Comparison of ENCODE assay signal across 11 cellular contexts in the genomic region with DNA sequence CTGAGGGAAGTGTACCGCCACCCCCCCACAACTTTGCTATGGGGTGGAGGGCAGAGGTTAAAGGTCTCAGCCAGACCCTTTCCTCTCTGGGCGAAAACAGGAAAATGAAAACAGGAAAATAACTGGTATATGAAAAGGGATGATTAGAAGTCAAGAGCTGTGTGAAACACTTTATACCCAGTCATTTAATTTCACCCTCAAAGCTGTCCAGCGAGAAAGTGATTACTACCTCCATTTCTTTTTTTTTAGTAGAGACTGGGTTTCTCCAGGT. TPM values are rescaled to one million over a fixed set of nuclear protein-coding genes. Genes with fewer than 3 reads are reported as not detected.
A peak's percentile ranks its signal among the peaks of the same experiment; 100 is the strongest.
DNase-seq lines count a peak whose midpoint lies in the region; TF ChIP-seq lines count a peak whose summit lies in the region.
"Had no signal": no experiment of that assay in that cellular context is flagged by ENCODE, and none has a peak within 500 bp of the region (broad histone marks: within the 10 kb centered on the region; RNA-seq: fewer than 3 reads in every experiment).

No MANE protein-coding gene starts in this region.

- H3K4me3 ChIP-seq in BLaER1: peak overlapping the region; percentile 84; the same call in 1 of the 2 replicates
- H3K4me3 ChIP-seq in colonic mucosa: no peak overlapping the region

- H3K4me2 ChIP-seq in BLaER1: peak overlapping the region; percentile 96

- H3K36me3 Mint-ChIP-seq in IgD-negative memory B cell (no peaks in the 10 kb centered on the region), nephron progenitor cell (ENCODE audit: low read depth) (peaks cover 29% of the 10 kb centered on the region)

- peaks cover 36% of the 10 kb centered on the region for H3K4me1 ChIP-seq in BLaER1
- peaks cover 5% of the 10 kb centered on the region for H3K4me1 ChIP-seq in colonic mucosa

- H3K36me3 ChIP-seq in BLaER1: peaks cover 39% of the 10 kb centered on the region
- peaks cover 7% of the 10 kb centered on the region for H3K36me3 ChIP-seq in colonic mucosa

- H3K27me3 Mint-ChIP-seq in IgD-negative memory B cell: no peaks in the 10 kb centered on the region
- peaks cover 55% of the 10 kb centered on the region for H3K27me3 Mint-ChIP-seq in nephron progenitor cell (ENCODE audit: low read depth, poor library complexity)

- intact Hi-C loops in colonic mucosa (cut with DNase I): no loop called here

- H3K27me3 ChIP-seq in BLaER1: no peaks in the 10 kb centered on the region
- H3K27me3 ChIP-seq in colonic mucosa: no peaks in the 10 kb centered on the region

- no peaks in the 10 kb centered on the region for H3K9me3 Mint-ChIP-seq in IgD-negative memory B cell
- no peaks in the 10 kb centered on the region for H3K9me3 Mint-ChIP-seq in nephron progenitor cell

- H3K4me1 Mint-ChIP-seq in IgD-negative memory B cell (peaks cover 11 to 15% (median 13%) of the 10 kb centered on the region in 3 donors), nephron progenitor cell (peaks cover 34% of the 10 kb centered on the region)

- no peak for DNase-seq in colonic mucosa
- DNase-seq in nephron progenitor cell: no peak
- DNase-seq in stimulated activated CD4-positive, alpha-beta T cell treated with anti-CD3 and anti-CD28 coated beads, Interleukin-4, amount 100 ng/mL, for 4 hours: no peak
- no peak for DNase-seq in NCI-H1694 (lab: John Stamatoyannopoulos, UW)
- no peak for DNase-seq in MV-4-11 (lab: John Stamatoyannopoulos, UW)
- no peak for DNase-seq in SHP77 (lab: John Stamatoyannopoulos, UW)
- DNase-seq: DMS79; NK-92 treated with Interleukin-12 subunit alpha and Interleukin-12 subunit beta, amount 100 ng/mL, for 24 hours had no signal

- TF ChIP-seq CTCF in colonic mucosa (IDR thresholded peaks at IDR 0.05) (no peak), nephron progenitor cell (IDR thresholded peaks at IDR 0.05) (no peak)

- 0 out of 2 replicates have a peak, but pooled peaks cover 5% of the 10 kb centered on the region for H4K20me1 ChIP-seq in BLaER1

- peak overlapping the region in 3 of 4 donors; percentile 28 to 97 (median 94) for H3K4me3 Mint-ChIP-seq in IgD-negative memory B cell
- H3K4me3 Mint-ChIP-seq in nephron progenitor cell: peak overlapping the region; percentile 39

- no peaks in the 10 kb centered on the region for H3K9me3 ChIP-seq in BLaER1
- H3K9me3 ChIP-seq in colonic mucosa: no peaks in the 10 kb centered on the region

- peak overlapping the region; percentile 82 for H3K27ac ChIP-seq in BLaER1
- H3K27ac ChIP-seq in colonic mucosa: peak overlapping the region; percentile 86

- peak overlapping the region; percentile 39 to 98 (median 95) for H3K27ac Mint-ChIP-seq in IgD-negative memory B cell
- H3K27ac Mint-ChIP-seq in nephron progenitor cell: no peak overlapping the region

- H3K9ac ChIP-seq in BLaER1: peak overlapping the region; percentile 89
- H3K9ac ChIP-seq in colonic mucosa (ENCODE audit: low read depth in 2 of 2, low read length in 2 of 2): peak overlapping the region in 1 of 2 donors; percentile 89

RNA-seq across cellular contexts. Expression of a gene that starts 0.6 kb away (rescaled TPM):
- 6.8 TPM for polyA plus RNA-seq in IgD-negative memory B cell
- total RNA-seq in colonic mucosa: 10 to 100 TPM in 1 of 2 donors, 1 to 10 TPM in 1; 6.8 to 24.0 TPM

RNA-seq across cellular contexts. Expression of a gene that starts 21.9 kb away (rescaled TPM):
- polyA plus RNA-seq in IgD-negative memory B cell: 25.2 TPM
- total RNA-seq in colonic mucosa: 100 to 1,000 TPM; 482 to 569 TPM

RNA-seq across cellular contexts. Expression of a gene that starts 27.9 kb away (rescaled TPM):
- polyA plus RNA-seq in IgD-negative memory B cell: 2.9 TPM
- 10 to 100 TPM in 1 of 2 donors, 1 to 10 TPM in 1; 6.4 to 11.3 TPM for total RNA-seq in colonic mucosa
- total RNA-seq: glomerular endothelial cell had no signal

RNA-seq across cellular contexts. Expression of a gene that starts 39.7 kb away (rescaled TPM):
- 0.25 TPM for polyA plus RNA-seq in IgD-negative memory B cell
- total RNA-seq in colonic mucosa: under 1 TPM; 0.42 to 0.59 TPM
- total RNA-seq: glomerular endothelial cell had no signal
